In the genomic region with DNA sequence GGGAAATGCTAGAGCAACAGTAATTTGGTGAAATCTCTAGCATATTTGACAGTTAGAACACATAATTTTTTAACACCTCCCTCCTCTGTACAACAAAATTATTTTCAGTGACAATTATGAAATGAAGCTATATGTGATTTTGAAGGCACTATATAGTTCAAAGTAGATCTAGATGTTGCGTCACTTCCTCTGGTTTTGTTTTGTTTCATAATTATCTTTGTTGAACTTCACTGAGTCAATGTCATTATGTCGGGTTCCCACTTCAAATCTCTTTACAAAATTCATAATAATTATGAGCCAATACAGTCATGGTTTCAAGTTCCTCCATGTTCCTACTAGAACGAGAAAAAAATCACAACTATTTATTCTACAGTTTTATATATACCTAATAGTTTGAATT, we compare ENCODE assay signal across 18 cellular contexts.
"Had no signal": no experiment of that assay in that cellular context is flagged by ENCODE, and none has a peak within 500 bp of the region (broad histone marks: within the 10 kb centered on the region; RNA-seq: fewer than 3 reads in every experiment).

No MANE protein-coding gene starts in this region.

- H3K27me3 ChIP-seq: brain microvascular endothelial cell, heart left ventricle had no signal

- DNase-seq: activated CD4-positive, alpha-beta T cell treated with anti-CD3 and anti-CD28 coated beads, Interleukin-2, amount 50 U/mL, for 1 hour; activated CD8-positive, alpha-beta memory T cell treated with anti-CD3 and anti-CD28 coated beads for 24 hours; activated naive CD4-positive, alpha-beta T cell; anterior cingulate cortex; brain microvascular endothelial cell; cerebellar nuclear complex; effector CD8-positive, alpha-beta T cell; heart left ventricle; immature natural killer cell; mesendoderm; occipital lobe; right cardiac atrium; small intestine; stimulated activated CD4-positive, alpha-beta T cell treated with anti-CD3 and anti-CD28 coated beads, Interleukin-4, amount 100 ng/mL, for 24 hours; stimulated activated naive CD8-positive, alpha-beta T cell treated with anti-CD3 and anti-CD28 coated beads, Interleukin-15, Interleukin-2, amounts not matched to agents 100 U/mL and 50 U/mL, for 24 hours; trophoblast cell had no signal

- H3K27ac ChIP-seq: brain microvascular endothelial cell, heart left ventricle, prostate gland, suprapubic skin had no signal

- H3K36me3 ChIP-seq: brain microvascular endothelial cell, heart left ventricle, prostate gland, suprapubic skin had no signal

- ATAC-seq: heart left ventricle; right cardiac atrium; stimulated activated naive CD8-positive, alpha-beta T cell treated with anti-CD3 and anti-CD28 coated beads, Interleukin-15, Interleukin-2, amounts not matched to agents 100 U/mL and 50 U/mL, for 24 hours had no signal

- H3K4me3 ChIP-seq: heart left ventricle, prostate gland, suprapubic skin had no signal

- H3K9me3 ChIP-seq: prostate gland, suprapubic skin had no signal

- H3K4me1 ChIP-seq: heart left ventricle, prostate gland, suprapubic skin had no signal
